ENCODE assay signal across 1 cellular context in the genomic region with DNA sequence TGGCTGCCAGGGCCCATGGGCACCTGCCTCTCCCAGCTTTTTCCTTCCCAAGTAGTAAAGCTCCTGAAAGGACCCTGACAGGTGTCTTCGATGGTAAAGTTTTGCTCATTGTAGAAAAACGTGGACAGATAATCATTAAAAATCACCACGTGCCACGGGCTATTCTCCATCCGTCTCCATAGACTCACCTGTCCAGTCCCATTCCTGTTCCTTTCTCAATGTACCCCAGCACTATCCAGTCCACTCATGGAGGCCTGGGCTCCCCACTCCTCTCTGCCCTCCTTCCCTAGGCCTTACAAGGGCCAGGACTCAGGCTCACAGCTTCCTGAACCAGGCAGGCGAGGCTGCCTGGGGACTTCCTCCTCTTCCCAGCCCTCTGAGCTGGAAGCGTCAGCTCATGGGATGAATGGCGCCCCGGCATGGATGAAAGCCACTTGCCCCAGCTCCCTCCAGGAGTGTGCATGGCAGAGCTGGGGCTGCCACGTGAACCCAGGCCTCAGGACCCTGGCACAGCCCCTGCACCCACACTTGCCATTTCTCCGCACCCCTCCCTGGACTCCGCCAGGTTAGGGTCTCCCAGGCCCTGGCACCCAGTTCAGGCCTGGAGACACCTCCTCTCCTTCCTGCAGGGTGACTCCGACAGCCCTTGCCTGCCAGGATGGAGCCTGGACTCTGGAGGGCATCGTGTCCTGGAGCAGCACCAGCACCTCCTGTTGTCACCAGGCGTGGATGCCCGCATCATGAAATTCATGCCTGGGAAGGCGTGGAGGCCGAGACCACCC.
TF ChIP-seq lines count a peak whose summit lies in the region.

No MANE protein-coding gene starts in this region.

TF ChIP-seq in HepG2, 621 proteins besides CTCF, POLR2A, EP300 and RAD21 (continued from another document and continues in another):
- TF ChIP-seq, protein P1, sequence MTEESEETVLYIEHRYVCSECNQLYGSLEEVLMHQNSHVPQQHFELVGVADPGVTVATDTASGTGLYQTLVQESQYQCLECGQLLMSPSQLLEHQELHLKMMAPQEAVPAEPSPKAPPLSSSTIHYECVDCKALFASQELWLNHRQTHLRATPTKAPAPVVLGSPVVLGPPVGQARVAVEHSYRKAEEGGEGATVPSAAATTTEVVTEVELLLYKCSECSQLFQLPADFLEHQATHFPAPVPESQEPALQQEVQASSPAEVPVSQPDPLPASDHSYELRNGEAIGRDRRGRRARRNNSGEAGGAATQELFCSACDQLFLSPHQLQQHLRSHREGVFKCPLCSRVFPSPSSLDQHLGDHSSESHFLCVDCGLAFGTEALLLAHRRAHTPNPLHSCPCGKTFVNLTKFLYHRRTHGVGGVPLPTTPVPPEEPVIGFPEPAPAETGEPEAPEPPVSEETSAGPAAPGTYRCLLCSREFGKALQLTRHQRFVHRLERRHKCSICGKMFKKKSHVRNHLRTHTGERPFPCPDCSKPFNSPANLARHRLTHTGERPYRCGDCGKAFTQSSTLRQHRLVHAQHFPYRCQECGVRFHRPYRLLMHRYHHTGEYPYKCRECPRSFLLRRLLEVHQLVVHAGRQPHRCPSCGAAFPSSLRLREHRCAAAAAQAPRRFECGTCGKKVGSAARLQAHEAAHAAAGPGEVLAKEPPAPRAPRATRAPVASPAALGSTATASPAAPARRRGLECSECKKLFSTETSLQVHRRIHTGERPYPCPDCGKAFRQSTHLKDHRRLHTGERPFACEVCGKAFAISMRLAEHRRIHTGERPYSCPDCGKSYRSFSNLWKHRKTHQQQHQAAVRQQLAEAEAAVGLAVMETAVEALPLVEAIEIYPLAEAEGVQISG (CRISPR knock-in tag; IDR thresholded peaks at IDR 0.05), result no peak
- TF ChIP-seq KMT2A (CRISPR knock-in tag; IDR thresholded peaks at IDR 0.05) (0 out of 2 replicates have a peak, but pooled peaks have one; percentile 1), KLF15 (CRISPR knock-in tag; IDR thresholded peaks at IDR 0.05; ENCODE audit: borderline replicate concordance) (no peak), ZNF432 (CRISPR knock-in tag; IDR thresholded peaks at IDR 0.05; ENCODE audit: borderline replicate concordance) (no peak), RFXANK (CRISPR knock-in tag; IDR thresholded peaks at IDR 0.05) (no peak), ZNF704 (CRISPR knock-in tag; IDR thresholded peaks at IDR 0.05; ENCODE audit: borderline replicate concordance) (no peak), ZNF629 (CRISPR knock-in tag; conservative IDR thresholded peaks at IDR 0.05) (no peak), SNAPC4 (CRISPR knock-in tag; IDR thresholded peaks at IDR 0.05) (no peak), ZNF605 (CRISPR knock-in tag; IDR thresholded peaks at IDR 0.05) (no peak), POLR2AphosphoS5 (IDR thresholded peaks at IDR 0.05; ENCODE audit: low read depth, low read length) (peak; percentile 4; the same call in 1 of the 2 replicates), ZNF781 (CRISPR knock-in tag; IDR thresholded peaks at IDR 0.05; ENCODE audit: borderline replicate concordance, not compliant biosample characterization) (no peak), LCORL (IDR thresholded peaks at IDR 0.05) (no peak), LCORL (CRISPR knock-in tag; IDR thresholded peaks at IDR 0.05) (no peak), MAX (IDR thresholded peaks at IDR 0.05) (no peak), ZNF569 (CRISPR knock-in tag; IDR thresholded peaks at IDR 0.05; ENCODE audit: borderline replicate concordance) (no peak), TIGD3 (CRISPR knock-in tag; IDR thresholded peaks at IDR 0.05; ENCODE audit: borderline replicate concordance) (no peak), KAT7 (CRISPR knock-in tag; IDR thresholded peaks at IDR 0.05; ENCODE audit: borderline replicate concordance) (no peak), RFX3 (CRISPR knock-in tag; IDR thresholded peaks at IDR 0.05) (no peak), ZNF772 (CRISPR knock-in tag; IDR thresholded peaks at IDR 0.05) (no peak), AKAP8 (CRISPR knock-in tag; IDR thresholded peaks at IDR 0.05) (peak; percentile 91; the same call in 1 of the 2 replicates), STAT6 (CRISPR knock-in tag; IDR thresholded peaks at IDR 0.05; ENCODE audit: borderline replicate concordance) (no peak), KLF6 (CRISPR knock-in tag; IDR thresholded peaks at IDR 0.05) (no peak), CREB1 (IDR thresholded peaks at IDR 0.05) (no peak), CREB1 (CRISPR knock-in tag; IDR thresholded peaks at IDR 0.05) (no peak)
- TF ChIP-seq, protein P2, sequence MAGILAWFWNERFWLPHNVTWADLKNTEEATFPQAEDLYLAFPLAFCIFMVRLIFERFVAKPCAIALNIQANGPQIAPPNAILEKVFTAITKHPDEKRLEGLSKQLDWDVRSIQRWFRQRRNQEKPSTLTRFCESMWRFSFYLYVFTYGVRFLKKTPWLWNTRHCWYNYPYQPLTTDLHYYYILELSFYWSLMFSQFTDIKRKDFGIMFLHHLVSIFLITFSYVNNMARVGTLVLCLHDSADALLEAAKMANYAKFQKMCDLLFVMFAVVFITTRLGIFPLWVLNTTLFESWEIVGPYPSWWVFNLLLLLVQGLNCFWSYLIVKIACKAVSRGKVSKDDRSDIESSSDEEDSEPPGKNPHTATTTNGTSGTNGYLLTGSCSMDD (CRISPR knock-in tag; IDR thresholded peaks at IDR 0.05), result no peak
- TF ChIP-seq, protein P3, sequence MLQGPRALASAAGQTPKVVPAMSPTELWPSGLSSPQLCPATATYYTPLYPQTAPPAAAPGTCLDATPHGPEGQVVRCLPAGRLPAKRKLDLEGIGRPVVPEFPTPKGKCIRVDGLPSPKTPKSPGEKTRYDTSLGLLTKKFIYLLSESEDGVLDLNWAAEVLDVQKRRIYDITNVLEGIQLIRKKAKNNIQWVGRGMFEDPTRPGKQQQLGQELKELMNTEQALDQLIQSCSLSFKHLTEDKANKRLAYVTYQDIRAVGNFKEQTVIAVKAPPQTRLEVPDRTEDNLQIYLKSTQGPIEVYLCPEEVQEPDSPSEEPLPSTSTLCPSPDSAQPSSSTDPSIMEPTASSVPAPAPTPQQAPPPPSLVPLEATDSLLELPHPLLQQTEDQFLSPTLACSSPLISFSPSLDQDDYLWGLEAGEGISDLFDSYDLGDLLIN (CRISPR knock-in tag; IDR thresholded peaks at IDR 0.05; ENCODE audit: borderline replicate concordance), result no peak
- TF ChIP-seq, protein P4, sequence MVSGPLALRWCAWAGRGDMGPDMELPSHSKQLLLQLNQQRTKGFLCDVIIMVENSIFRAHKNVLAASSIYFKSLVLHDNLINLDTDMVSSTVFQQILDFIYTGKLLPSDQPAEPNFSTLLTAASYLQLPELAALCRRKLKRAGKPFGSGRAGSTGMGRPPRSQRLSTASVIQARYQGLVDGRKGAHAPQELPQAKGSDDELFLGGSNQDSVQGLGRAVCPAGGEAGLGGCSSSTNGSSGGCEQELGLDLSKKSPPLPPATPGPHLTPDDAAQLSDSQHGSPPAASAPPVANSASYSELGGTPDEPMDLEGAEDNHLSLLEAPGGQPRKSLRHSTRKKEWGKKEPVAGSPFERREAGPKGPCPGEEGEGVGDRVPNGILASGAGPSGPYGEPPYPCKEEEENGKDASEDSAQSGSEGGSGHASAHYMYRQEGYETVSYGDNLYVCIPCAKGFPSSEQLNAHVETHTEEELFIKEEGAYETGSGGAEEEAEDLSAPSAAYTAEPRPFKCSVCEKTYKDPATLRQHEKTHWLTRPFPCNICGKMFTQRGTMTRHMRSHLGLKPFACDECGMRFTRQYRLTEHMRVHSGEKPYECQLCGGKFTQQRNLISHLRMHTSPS (CRISPR knock-in tag; IDR thresholded peaks at IDR 0.05; ENCODE audit: low read depth), result 0 out of 2 replicates have a peak, but pooled peaks have one; percentile 8
